10 cellular contexts compared by ENCODE assay signal in the genomic region with DNA sequence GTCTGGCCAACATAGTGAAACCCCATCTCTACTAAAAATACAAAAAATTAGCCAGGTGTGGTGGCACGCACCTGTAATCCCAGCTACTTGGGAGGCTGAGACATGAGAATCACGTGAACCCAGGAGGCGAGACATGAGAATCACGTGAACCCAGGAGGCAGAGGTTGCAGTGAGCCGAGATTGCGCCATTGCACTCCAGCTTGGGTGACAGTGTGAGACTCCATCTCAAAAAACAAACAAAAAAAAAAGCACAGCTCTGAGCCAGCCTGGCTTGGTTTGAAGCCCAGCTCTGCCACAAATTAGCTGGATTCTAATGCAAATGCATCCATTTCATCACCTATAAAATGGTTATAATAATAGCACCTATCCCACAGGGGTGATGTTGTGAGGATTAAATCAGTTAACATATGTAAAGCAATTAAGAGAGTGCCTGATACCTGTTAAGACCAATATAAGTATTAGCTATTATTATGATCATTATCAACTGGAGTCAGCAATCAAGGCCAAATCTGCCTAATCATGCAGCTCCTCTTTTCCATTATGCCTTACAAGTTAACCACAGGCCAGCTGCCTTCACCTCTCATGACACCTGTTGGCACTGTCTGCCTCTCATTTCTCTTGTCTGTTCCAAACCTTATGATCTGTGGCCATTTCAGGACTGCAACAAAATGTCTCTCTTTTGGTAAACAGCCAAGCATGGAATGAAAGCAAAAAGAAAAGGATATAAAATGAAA. TPM values are rescaled to one million over a fixed set of nuclear protein-coding genes. Genes with fewer than 3 reads are reported as not detected.
DNase-seq lines count a peak whose midpoint lies in the region; ATAC-seq and TF ChIP-seq lines count a peak whose summit lies in the region.
"Had no signal": no experiment of that assay in that cellular context is flagged by ENCODE, and none has a peak within 500 bp of the region (broad histone marks: within the 10 kb centered on the region; RNA-seq: fewer than 3 reads in every experiment).

No MANE protein-coding gene starts in this region.

- no peak for DNase-seq in SK-N-SH
- no peak for DNase-seq in nephron progenitor cell
- no peak for DNase-seq in SKM-1 (lab: John Stamatoyannopoulos, UW; ENCODE audit: unreplicated experiment)
- DNase-seq: central memory CD4-positive, alpha-beta T cell; stomach had no signal

- peak overlapping the region; percentile 96 for H3K4me2 ChIP-seq in SK-N-SH
- peak overlapping the region; percentile 89 for H3K4me2 ChIP-seq in KMS-11

- no peaks in the 10 kb centered on the region for H3K27me3 ChIP-seq in SK-N-SH (ENCODE audit: insufficient read depth)
- H3K27me3 ChIP-seq in KMS-11 (ENCODE audit: insufficient read depth, low read depth) = no peaks in the 10 kb centered on the region
- H3K27me3 ChIP-seq: stomach had no signal

- H3K4me3 Mint-ChIP-seq in activated T-helper 17 cell treated with anti-CD3 and anti-CD28 coated beads, Interleukin-2, amount 50 U/mL, for 72 hours = peak overlapping the region; percentile 95
- peak overlapping the region; percentile 96 for H3K4me3 Mint-ChIP-seq in nephron progenitor cell

- WGBS in SK-N-SH (ENCODE audit: low lambda C conversion rate) = 95% methylated on average over 6 of the region's 6 CpGs

- no peaks in the 10 kb centered on the region for H3K36me3 Mint-ChIP-seq in activated T-helper 17 cell treated with anti-CD3 and anti-CD28 coated beads, Interleukin-2, amount 50 U/mL, for 72 hours (ENCODE audit: low read depth)
- no peaks in the 10 kb centered on the region for H3K36me3 Mint-ChIP-seq in nephron progenitor cell (ENCODE audit: low read depth)

- H4K20me1 ChIP-seq in SK-N-SH (ENCODE audit: insufficient read depth) = 0 out of 2 replicates have a peak, but pooled peaks cover 1% of the 10 kb centered on the region
- H4K20me1 ChIP-seq in KMS-11 (ENCODE audit: insufficient read depth) = no peaks in the 10 kb centered on the region

- POLR2A ChIA-PET in SK-N-SH (lab: Yijun Ruan, JAX) = no interaction called here

- no peak overlapping the region for H3K27ac Mint-ChIP-seq in activated T-helper 17 cell treated with anti-CD3 and anti-CD28 coated beads, Interleukin-2, amount 50 U/mL, for 72 hours
- H3K27ac Mint-ChIP-seq in nephron progenitor cell = no peak overlapping the region

- H3K4me3 ChIP-seq in SK-N-SH (ENCODE audit: low read depth in 2 of 2, low read length in 1 of 2) (no peak overlapping the region), KMS-11 (IDR thresholded peaks at IDR 0.05; ENCODE audit: insufficient read depth, low read depth, low read length) (no peak overlapping the region)

- peaks cover 7% of the 10 kb centered on the region for H3F3A ChIP-seq in SK-N-SH (replicated peaks; ENCODE audit: insufficient read depth)

- peaks cover 6 to 8% of the 10 kb centered on the region in 2 experiments; a peak in 2 of 4 replicates for H3K4me1 ChIP-seq in SK-N-SH (ENCODE audit: control insufficient read depth in 1 of 2, insufficient read depth in 2 of 2, low read depth in 1 of 2, low read length in 1 of 2)
- H3K4me1 ChIP-seq in KMS-11 (ENCODE audit: low read depth, poor library complexity, severe bottlenecking) = peaks cover 57% of the 10 kb centered on the region

- H3K79me2 ChIP-seq in SK-N-SH (ENCODE audit: insufficient read depth) (peaks cover 29% of the 10 kb centered on the region), KMS-11 (ENCODE audit: insufficient read depth, low read depth) (peaks cover 58% of the 10 kb centered on the region)

- TF ChIP-seq EP300 in SK-N-SH (IDR thresholded peaks at IDR 0.05; ENCODE audit: borderline replicate concordance in 1 of 2, low read depth in 1 of 2, low read length in 1 of 2) = no peak

- H3K27ac ChIP-seq in SK-N-SH (ENCODE audit: low read depth in 2 of 2, low read length in 1 of 2) (no peak overlapping the region), KMS-11 (peak overlapping the region; percentile 92)

- H3K9me2 ChIP-seq in SK-N-SH = no peaks in the 10 kb centered on the region

- no peak for TF ChIP-seq RAD21 in SK-N-SH (IDR thresholded peaks at IDR 0.05; ENCODE audit: low read length)

- H3K27me3 Mint-ChIP-seq in activated T-helper 17 cell treated with anti-CD3 and anti-CD28 coated beads, Interleukin-2, amount 50 U/mL, for 72 hours = no peaks in the 10 kb centered on the region
- H3K27me3 Mint-ChIP-seq in nephron progenitor cell (ENCODE audit: low read depth, poor library complexity) = peaks cover 14% of the 10 kb centered on the region

- H3K9me3 Mint-ChIP-seq in activated T-helper 17 cell treated with anti-CD3 and anti-CD28 coated beads, Interleukin-2, amount 50 U/mL, for 72 hours = no peaks in the 10 kb centered on the region
- H3K9me3 Mint-ChIP-seq in nephron progenitor cell = no peaks in the 10 kb centered on the region

- ATAC-seq in SK-N-SH treated with all-trans-retinoic acid at 6 μM for 48 hours (no peak), HG02970 (IDR thresholded peaks at IDR 0.05; ENCODE audit: low FRiP score, unreplicated experiment) (no peak), HG03565 (IDR thresholded peaks at IDR 0.05; ENCODE audit: unreplicated experiment) (no peak)
- ATAC-seq in activated T-helper 17 cell treated with anti-CD3 and anti-CD28 coated beads, Interleukin-2, amount 50 U/mL, for 72 hours (replicated peaks) = no peak

- H3K36me3 ChIP-seq in SK-N-SH (replicated peaks in 1 of 2; ENCODE audit: control insufficient read depth in 1 of 2, insufficient read depth in 2 of 2, low read length in 1 of 2) = no peaks in the 10 kb centered on the region
- no peaks in the 10 kb centered on the region for H3K36me3 ChIP-seq in KMS-11 (ENCODE audit: insufficient read depth)
- H3K36me3 ChIP-seq: stomach had no signal

- no peaks in the 10 kb centered on the region for H3K9me3 ChIP-seq in SK-N-SH
- H3K9me3 ChIP-seq: stomach had no signal

- H2AFZ ChIP-seq in SK-N-SH (ENCODE audit: low read depth) (no peak overlapping the region), KMS-11 (ENCODE audit: low read depth) (no peak overlapping the region)

- H3K9ac ChIP-seq in SK-N-SH (no peak overlapping the region), KMS-11 (peak overlapping the region; percentile 80; the same call in 1 of the 2 replicates)

- CTCF ChIA-PET in SK-N-SH (lab: Yijun Ruan, JAX) = interaction anchor here (1.0 to 5.1 kb wide), 4 partner anchors 10 to 69 kb away, joined by 5 to 40 read pairs (median 14); no protein-coding TSS in a partner anchor

- peaks cover 26% of the 10 kb centered on the region for H3K4me1 Mint-ChIP-seq in activated T-helper 17 cell treated with anti-CD3 and anti-CD28 coated beads, Interleukin-2, amount 50 U/mL, for 72 hours
- H3K4me1 Mint-ChIP-seq in nephron progenitor cell = peaks cover 14% of the 10 kb centered on the region

- no peak for TF ChIP-seq CTCF in SK-N-SH (IDR thresholded peaks at IDR 0.05)
- no peak for TF ChIP-seq CTCF in KMS-11 (conservative IDR thresholded peaks at IDR 0.05; ENCODE audit: low read depth, low read length)
- TF ChIP-seq CTCF in nephron progenitor cell (IDR thresholded peaks at IDR 0.05) = no peak

TF ChIP-seq in SK-N-SH, 30 proteins besides CTCF, POLR2A, EP300 and RAD21 (continues in another document):
- TF ChIP-seq CHD2 (IDR thresholded peaks at IDR 0.05; ENCODE audit: low read length, partially characterized antibody) (no peak), MEF2A (IDR thresholded peaks at IDR 0.05; ENCODE audit: borderline replicate concordance, low read depth) (no peak), RCOR1 (IDR thresholded peaks at IDR 0.05; ENCODE audit: low read length) (no peak), NRF1 (IDR thresholded peaks at IDR 0.05; ENCODE audit: low read depth, low read length) (no peak), EZH2phosphoT487 (IDR thresholded peaks at IDR 0.05; ENCODE audit: borderline replicate concordance, low read depth) (no peak), POLR2AphosphoS5 (IDR thresholded peaks at IDR 0.05; ENCODE audit: low read depth, low read length) (no peak), GATA2 (CRISPR knock-in tag; IDR thresholded peaks at IDR 0.05) (no peak), TCF12 (IDR thresholded peaks at IDR 0.05) (no peak), FOXM1 (IDR thresholded peaks at IDR 0.05; ENCODE audit: low read depth) (no peak)

TF ChIP-seq in SK-N-SH treated with all-trans-retinoic acid at 6 μM for 48 hours, 23 proteins besides CTCF, POLR2A, EP300 and RAD21:
- no peak for TF ChIP-seq ZNF565 (CRISPR knock-in tag; conservative IDR thresholded peaks at IDR 0.05; ENCODE audit: low read depth)

RNA-seq across cellular contexts. Expression of a gene that starts 2.1 kb away (rescaled TPM):
- polyA plus RNA-seq in SK-N-SH (2012; rRNA removed) = 18.8 and 25.1 TPM in 2 replicates
- polyA plus RNA-seq in SK-N-SH (2012; cell fraction: cytosol; rRNA removed) = 28.2 and 31.7 TPM in 2 replicates
- polyA plus RNA-seq in SK-N-SH (2012; cell fraction: nucleus; rRNA removed) = 12.1 and 21.7 TPM in 2 replicates
- 10 to 100 TPM; 29.8 to 41.1 TPM for total RNA-seq in activated T-helper 17 cell treated with anti-CD3 and anti-CD28 coated beads, Interleukin-2, amount 50 U/mL, for 72 hours

RNA-seq across cellular contexts. Expression of a gene that starts 48.8 kb away (rescaled TPM):
- polyA plus RNA-seq in SK-N-SH (2012; rRNA removed) = 37.4 and 61.1 TPM in 2 replicates
- polyA plus RNA-seq in SK-N-SH (2012; cell fraction: cytosol; rRNA removed) = 63.1 and 64.3 TPM in 2 replicates
- polyA plus RNA-seq in SK-N-SH (2012; cell fraction: nucleus; rRNA removed) = 23.4 and 39.3 TPM in 2 replicates
- 1 to 10 TPM; 6.0 to 7.0 TPM for total RNA-seq in activated T-helper 17 cell treated with anti-CD3 and anti-CD28 coated beads, Interleukin-2, amount 50 U/mL, for 72 hours
